Comparison of ENCODE assay signal across 8 cellular contexts in genomic region chr5:32710335-32710858, GRCh38. TPM values are rescaled to one million over a fixed set of nuclear protein-coding genes. Genes with fewer than 3 reads are reported as not detected.
A peak's percentile ranks its signal among the peaks of the same experiment; 100 is the strongest.
DNase-seq lines count a peak whose midpoint lies in the region; TF ChIP-seq lines count a peak whose summit lies in the region.

No MANE protein-coding gene starts in this region.

- 2% methylated on average over 27 of the region's 29 CpGs for WGBS in SK-N-SH (ENCODE audit: low lambda C conversion rate)
- 1% methylated on average over 12 of the region's 29 CpGs for WGBS in esophagus muscularis mucosa

- H3K36me3 ChIP-seq in SK-N-SH (replicated peaks in 1 of 2; ENCODE audit: control insufficient read depth in 1 of 2, insufficient read depth in 2 of 2, low read length in 1 of 2), result no peaks in the 10 kb centered on the region
- no peaks in the 10 kb centered on the region for H3K36me3 ChIP-seq in esophagus muscularis mucosa

- peaks cover 26% of the 10 kb centered on the region for H3K4me1 Mint-ChIP-seq in activated naive CD4-positive, alpha-beta T cell treated with anti-CD3 and anti-CD28 coated beads for 36 hours (ENCODE audit: low read depth)
- peaks cover 30% of the 10 kb centered on the region for H3K4me1 Mint-ChIP-seq in nephron

- POLR2A ChIA-PET in SK-N-SH (lab: Yijun Ruan, JAX), result no interaction called here

- peak overlapping the region; percentile 65 for H3K4me3 Mint-ChIP-seq in activated naive CD4-positive, alpha-beta T cell treated with anti-CD3 and anti-CD28 coated beads for 36 hours
- peak overlapping the region; percentile 79 to 87 (median 87) for H3K4me3 Mint-ChIP-seq in nephron

- intact Hi-C loops in activated naive CD4-positive, alpha-beta T cell treated with anti-CD3 and anti-CD28 coated beads for 36 hours (cut with micrococcal nuclease), result loop anchor here (5.0 kb wide), 1 partner anchor 1227 kb away; the partner anchor contains the start of gene RXFP3
- intact Hi-C loops in esophagus muscularis mucosa (cut with DNase I), result loop anchor here (5.0 to 10.0 kb wide), 2 partner anchors 584 to 712 kb away; no protein-coding TSS in a partner anchor

- no peaks in the 10 kb centered on the region for H4K20me1 ChIP-seq in SK-N-SH (ENCODE audit: insufficient read depth)

- H3K9me3 ChIP-seq in SK-N-SH (no peaks in the 10 kb centered on the region), esophagus muscularis mucosa (no peaks in the 10 kb centered on the region)

- H3K9me3 Mint-ChIP-seq in activated naive CD4-positive, alpha-beta T cell treated with anti-CD3 and anti-CD28 coated beads for 36 hours, result no peaks in the 10 kb centered on the region
- H3K9me3 Mint-ChIP-seq in nephron, result no peaks in the 10 kb centered on the region

- peaks cover 62% of the 10 kb centered on the region for H3K27me3 Mint-ChIP-seq in activated naive CD4-positive, alpha-beta T cell treated with anti-CD3 and anti-CD28 coated beads for 36 hours (ENCODE audit: low read depth)
- peaks cover 85% of the 10 kb centered on the region for H3K27me3 Mint-ChIP-seq in nephron (ENCODE audit: low read depth)

- no peak for TF ChIP-seq EP300 in SK-N-SH (IDR thresholded peaks at IDR 0.05; ENCODE audit: borderline replicate concordance in 1 of 2, low read depth in 1 of 2, low read length in 1 of 2)
- TF ChIP-seq EP300 in esophagus muscularis mucosa (IDR thresholded peaks at IDR 0.05), result no peak

- H3K9me2 ChIP-seq in SK-N-SH, result no peaks in the 10 kb centered on the region

- DNase-seq in activated naive CD4-positive, alpha-beta T cell treated with anti-CD3 and anti-CD28 coated beads for 36 hours, result no peak
- no peak for DNase-seq in activated naive CD4-positive, alpha-beta T cell (lab: John Stamatoyannopoulos, UW)
- DNase-seq in SK-N-SH (peak; percentile 41), esophagus muscularis mucosa (ENCODE audit: extremely low spot score) (no peak), H4 (ENCODE audit: low spot score) (no peak), cerebellar cortex (ENCODE audit: low spot score) (no peak)
- DNase-seq in activated effector memory CD4-positive, alpha-beta T cell treated with Interleukin-2 at 50 U/mL for 16 hours, result no peak

- peak overlapping the region; percentile 76 for H2AFZ ChIP-seq in SK-N-SH (ENCODE audit: low read depth)

- H3K4me1 ChIP-seq in SK-N-SH (ENCODE audit: control insufficient read depth in 1 of 2, insufficient read depth in 2 of 2, low read depth in 1 of 2, low read length in 1 of 2), result peaks cover 6 to 12% of the 10 kb centered on the region in 2 experiments; a peak in 1 of 4 replicates
- peaks cover 28 to 53% (median 42%) of the 10 kb centered on the region in 4 donors for H3K4me1 ChIP-seq in esophagus muscularis mucosa

- no peak for TF ChIP-seq CTCF in SK-N-SH (IDR thresholded peaks at IDR 0.05)
- no peak for TF ChIP-seq CTCF in esophagus muscularis mucosa (IDR thresholded peaks at IDR 0.05)
- no peak for TF ChIP-seq CTCF in nephron (IDR thresholded peaks at IDR 0.05; ENCODE audit: unreplicated experiment in 3 of 3)

- no peaks in the 10 kb centered on the region for H3K36me3 Mint-ChIP-seq in activated naive CD4-positive, alpha-beta T cell treated with anti-CD3 and anti-CD28 coated beads for 36 hours (ENCODE audit: low read depth)
- no peaks in the 10 kb centered on the region for H3K36me3 Mint-ChIP-seq in nephron (ENCODE audit: low read depth)

- no peak for TF ChIP-seq POLR2A in esophagus muscularis mucosa (IDR thresholded peaks at IDR 0.05; ENCODE audit: low read depth)

- CTCF ChIA-PET in activated naive CD4-positive, alpha-beta T cell treated with anti-CD3 and anti-CD28 coated beads for 36 hours (lab: Charles Lee), result interaction anchor here (1.1 kb wide), 1 partner anchor 108 kb away, joined by 3 read pairs; no protein-coding TSS in a partner anchor
- CTCF ChIA-PET in SK-N-SH (lab: Yijun Ruan, JAX), result interaction anchor here (0.6 to 1.0 kb wide), 2 partner anchors 28 to 711 kb away, joined by 3 read pairs; no protein-coding TSS in a partner anchor

- peaks cover 48% of the 10 kb centered on the region for H3K79me2 ChIP-seq in SK-N-SH (ENCODE audit: insufficient read depth)

- H3K4me3 ChIP-seq in SK-N-SH (ENCODE audit: low read depth in 2 of 2, low read length in 1 of 2), result peak overlapping the region; percentile 65 to 77
- H3K4me3 ChIP-seq in esophagus muscularis mucosa, result peak overlapping the region; percentile 63 to 75 (median 64)

- H3K27me3 ChIP-seq in SK-N-SH (ENCODE audit: insufficient read depth) (no peaks in the 10 kb centered on the region), esophagus muscularis mucosa (peaks cover 3 to 47% (median 20%) of the 10 kb centered on the region in 4 donors)

- H3K27ac Mint-ChIP-seq in activated naive CD4-positive, alpha-beta T cell treated with anti-CD3 and anti-CD28 coated beads for 36 hours, result no peak overlapping the region
- H3K27ac Mint-ChIP-seq in nephron, result peak overlapping the region; percentile 24 to 86 (median 64)

- H3K9ac ChIP-seq in SK-N-SH, result peak overlapping the region; percentile 91

- H3K27ac ChIP-seq in SK-N-SH (ENCODE audit: low read depth in 2 of 2, low read length in 1 of 2) (peak overlapping the region; percentile 58 to 95), esophagus muscularis mucosa (replicated peaks in 1 of 4) (peak overlapping the region in 3 of 4 donors; percentile 5 to 58 (median 10))

- peaks cover 35% of the 10 kb centered on the region for H3F3A ChIP-seq in SK-N-SH (replicated peaks; ENCODE audit: insufficient read depth)

- no peak for TF ChIP-seq RAD21 in SK-N-SH (IDR thresholded peaks at IDR 0.05; ENCODE audit: low read length)

- peak overlapping the region; percentile 82 for H3K4me2 ChIP-seq in SK-N-SH

TF ChIP-seq in SK-N-SH, 30 proteins besides CTCF, POLR2A, EP300 and RAD21:
- TF ChIP-seq ELF1 (IDR thresholded peaks at IDR 0.05) (0 out of 2 replicates have a peak, but pooled peaks have one; percentile 18), MXI1 (IDR thresholded peaks at IDR 0.05; ENCODE audit: low read depth, low read length) (no peak)

RNA-seq across cellular contexts. Expression of gene NPR3, which starts 0.7 kb away (rescaled TPM):
- total RNA-seq in activated naive CD4-positive, alpha-beta T cell treated with anti-CD3 and anti-CD28 coated beads for 36 hours, result under 1 TPM; 0.10 to 0.12 TPM
- polyA plus RNA-seq in SK-N-SH (2012; rRNA removed), result 35.8 and 49.7 TPM in 2 replicates
- polyA plus RNA-seq in SK-N-SH (2012; cell fraction: cytosol; rRNA removed), result 34.1 and 48.3 TPM in 2 replicates
- 28.9 and 53.2 TPM in 2 replicates for polyA plus RNA-seq in SK-N-SH (2012; cell fraction: nucleus; rRNA removed)
- total RNA-seq in esophagus muscularis mucosa, result 1 to 10 TPM in 2 of 4 donors, under 1 TPM in 2; 0.65 to 2.1 (median 1.5) TPM
- 0.10 and 0.27 TPM in 2 replicates for total RNA-seq in H4 (2014; rRNA removed; shearing (Covaris generic))
